In genomic region chr7:111042842-111043241, GRCh38 we compare ENCODE assay signal across 22 cellular contexts. TPM values are rescaled to one million over a fixed set of nuclear protein-coding genes. Genes with fewer than 3 reads are reported as not detected.
DNase-seq lines count a peak whose midpoint lies in the region; ATAC-seq, FAIRE-seq and TF ChIP-seq lines count a peak whose summit lies in the region.
"Had no signal": no experiment of that assay in that cellular context is flagged by ENCODE, and none has a peak within 500 bp of the region (broad histone marks: within the 10 kb centered on the region; RNA-seq: fewer than 3 reads in every experiment).

No MANE protein-coding gene starts in this region.

- no peaks in the 10 kb centered on the region for H3K27me3 Mint-ChIP-seq in activated naive CD8-positive, alpha-beta T cell
- H3K27me3 Mint-ChIP-seq in activated naive CD8-positive, alpha-beta T cell treated with anti-CD3 and anti-CD28 coated beads for 36 hours: no peaks in the 10 kb centered on the region
- H3K27me3 Mint-ChIP-seq: CD4-positive, alpha-beta T cell had no signal

- BruUV-seq in K562 (replicated peaks; lab: Mats Ljungman, UMichigan): no TSS peak

- no peaks in the 10 kb centered on the region for H3K36me3 ChIP-seq in K562 (ENCODE audit: control insufficient read depth, insufficient read depth, low read length)
- H3K36me3 ChIP-seq: BLaER1 treated with 17β-estradiol and CSF1 and Interleukin-3, amounts not matched to agents 10 nM and 100 nM had no signal

- POLR2A ChIA-PET in A549 (lab: Yijun Ruan, JAX) (no interaction called here), K562 (lab: Yijun Ruan, JAX) (no interaction called here)

- no peak overlapping the region for H3K4me3 Mint-ChIP-seq in activated naive CD8-positive, alpha-beta T cell
- H3K4me3 Mint-ChIP-seq in activated naive CD8-positive, alpha-beta T cell treated with anti-CD3 and anti-CD28 coated beads for 36 hours: no peak overlapping the region
- H3K4me3 Mint-ChIP-seq: CD4-positive, alpha-beta T cell; CD8-positive, alpha-beta T cell had no signal

- no peak overlapping the region for H3K27ac ChIP-seq in A549
- H3K27ac ChIP-seq in K562 (ENCODE audit: extremely low read depth, low read depth, low read length): no peak overlapping the region
- H3K27ac ChIP-seq: 22Rv1; BLaER1 treated with 17β-estradiol and CSF1 and Interleukin-3, amounts not matched to agents 10 nM and 100 nM; C4-2B had no signal

- H3K9me3 ChIP-seq in A549: no peaks in the 10 kb centered on the region
- H3K9me3 ChIP-seq in K562 (replicated peaks; ENCODE audit: control insufficient read depth, insufficient read depth, low read depth, low read length): no peaks in the 10 kb centered on the region
- H3K9me3 ChIP-seq: BLaER1 treated with 17β-estradiol and CSF1 and Interleukin-3, amounts not matched to agents 10 nM and 100 nM; Caco-2 had no signal

- no peaks in the 10 kb centered on the region for H3K27me3 ChIP-seq in K562 (ENCODE audit: control insufficient read depth in 2 of 2, insufficient read depth in 2 of 2, low read length in 2 of 2)
- H3K27me3 ChIP-seq: BLaER1 treated with 17β-estradiol and CSF1 and Interleukin-3, amounts not matched to agents 10 nM and 100 nM had no signal

- H3K4me1 ChIP-seq in A549 (peaks cover 20% of the 10 kb centered on the region), K562 (replicated peaks in 1 of 2; ENCODE audit: control insufficient read depth in 2 of 2, insufficient read depth in 2 of 2, low read length in 2 of 2) (no peaks in the 10 kb centered on the region)
- H3K4me1 ChIP-seq: BLaER1 treated with 17β-estradiol and CSF1 and Interleukin-3, amounts not matched to agents 10 nM and 100 nM; Caco-2 had no signal

- TF ChIP-seq POLR2A in A549 (IDR thresholded peaks at IDR 0.05; ENCODE audit: low read length): no peak
- TF ChIP-seq POLR2A in K562 (conservative IDR thresholded peaks at IDR 0.05): no peak

- no peak for ATAC-seq in A549
- peak; percentile 10 for ATAC-seq in HG02798 (IDR thresholded peaks at IDR 0.05; ENCODE audit: poor library complexity, unreplicated experiment)
- no peak for ATAC-seq in K562
- ATAC-seq: CD8-positive, alpha-beta T cell had no signal

- TF ChIP-seq CTCF in A549 (IDR thresholded peaks at IDR 0.05): no peak
- TF ChIP-seq CTCF in K562 (IDR thresholded peaks at IDR 0.05 in 2 of 3, conservative IDR thresholded peaks at IDR 0.05 in 1 of 3; ENCODE audit: insufficient read depth in 2 of 3, low read depth in 1 of 3, low read length in 3 of 3): no peak

- intact Hi-C loops in K562 (cut with micrococcal nuclease): no loop called here

- no peak overlapping the region for H2AFZ ChIP-seq in K562 (ENCODE audit: low read depth, low read length)

- in situ Hi-C loops in K562 (cut with MboI): no loop called here

- no peaks in the 10 kb centered on the region for H3K9me1 ChIP-seq in K562 (ENCODE audit: control insufficient read depth, insufficient read depth, low read length)

- no peak for DNase-seq in activated naive CD8-positive, alpha-beta T cell treated with anti-CD3 and anti-CD28 coated beads for 36 hours
- DNase-seq in A549 (ENCODE audit: low read depth in 1 of 2, low spot score in 1 of 2) (no peak), K562 (ENCODE audit: extremely low read depth in 1 of 4, low spot score in 3 of 4) (no peak), NCI-H1048 (lab: John Stamatoyannopoulos, UW) (no peak), NCI-H526 (lab: John Stamatoyannopoulos, UW) (no peak)
- DNase-seq: ACHN; Caco-2; Calu3; CD4-positive, alpha-beta T cell; CD8-positive, alpha-beta T cell; DMS79 treated with DMSO at 0.1 percent for 48 hours; GF-D8 had no signal

- H3K4me2 ChIP-seq in A549 (peak overlapping the region; percentile 63; the same call in 1 of the 3 replicates), K562 (ENCODE audit: insufficient read depth, low read length) (no peak overlapping the region)
- H3K4me2 ChIP-seq: BLaER1 treated with 17β-estradiol and CSF1 and Interleukin-3, amounts not matched to agents 10 nM and 100 nM had no signal

- H3K4me1 Mint-ChIP-seq in activated naive CD8-positive, alpha-beta T cell (ENCODE audit: low read depth): peaks cover 41% of the 10 kb centered on the region
- H3K4me1 Mint-ChIP-seq in activated naive CD8-positive, alpha-beta T cell treated with anti-CD3 and anti-CD28 coated beads for 36 hours: peaks cover 28% of the 10 kb centered on the region

- WGBS in A549 (ENCODE audit: missing lambda C conversion rate): 71% methylated on average over 2 of the region's 2 CpGs
- WGBS in K562 (ENCODE audit: insufficient coverage, low coverage, missing lambda C conversion rate): 26% methylated on average over 2 of the region's 2 CpGs

- peak overlapping the region; percentile 34 for H3K27ac Mint-ChIP-seq in activated naive CD8-positive, alpha-beta T cell
- H3K27ac Mint-ChIP-seq in activated naive CD8-positive, alpha-beta T cell treated with anti-CD3 and anti-CD28 coated beads for 36 hours: no peak overlapping the region
- H3K27ac Mint-ChIP-seq: CD4-positive, alpha-beta T cell; CD8-positive, alpha-beta T cell had no signal

- FAIRE-seq in A549 (lab: Jason Lieb, UNC) (no peak), K562 (lab: Jason Lieb, UNC) (no peak)
- FAIRE-seq: D721Med, G401.6, GM12891 had no signal

- H3K79me2 ChIP-seq in K562 (ENCODE audit: control insufficient read depth, insufficient read depth, low read length): no peaks in the 10 kb centered on the region

- TF ChIP-seq EP300 in A549 (IDR thresholded peaks at IDR 0.05): no peak
- no peak for TF ChIP-seq EP300 in K562 (IDR thresholded peaks at IDR 0.05; ENCODE audit: low read length)

- no peak for TF ChIP-seq RAD21 in A549 (conservative IDR thresholded peaks at IDR 0.05 in 1 of 2, IDR thresholded peaks at IDR 0.05 in 1 of 2)
- TF ChIP-seq RAD21 in K562 (CRISPR knock-in tag; conservative IDR thresholded peaks at IDR 0.05 in 1 of 2, IDR thresholded peaks at IDR 0.05 in 1 of 2): no peak

- H3K4me3 ChIP-seq in A549 (no peak overlapping the region), K562 (no peak overlapping the region)
- H3K4me3 ChIP-seq: BLaER1 treated with 17β-estradiol and CSF1 and Interleukin-3, amounts not matched to agents 10 nM and 100 nM had no signal

- CTCF ChIA-PET in A549 (lab: Yijun Ruan, JAX): no interaction called here
- CTCF ChIA-PET in K562 (lab: Yijun Ruan, JAX; ENCODE audit: low intra/inter-chr PET ratio): no interaction called here

- H3K36me3 Mint-ChIP-seq in activated naive CD8-positive, alpha-beta T cell: peaks cover 2% of the 10 kb centered on the region
- peaks cover 2% of the 10 kb centered on the region for H3K36me3 Mint-ChIP-seq in activated naive CD8-positive, alpha-beta T cell treated with anti-CD3 and anti-CD28 coated beads for 36 hours
- H3K36me3 Mint-ChIP-seq: CD8-positive, alpha-beta T cell had no signal

- H4K20me1 ChIP-seq in K562 (replicated peaks; ENCODE audit: control insufficient read depth, insufficient read depth, low read length): no peaks in the 10 kb centered on the region
- H4K20me1 ChIP-seq: BLaER1 treated with 17β-estradiol and CSF1 and Interleukin-3, amounts not matched to agents 10 nM and 100 nM had no signal

- H3K9me3 Mint-ChIP-seq in activated naive CD8-positive, alpha-beta T cell (ENCODE audit: low read depth): no peaks in the 10 kb centered on the region
- H3K9me3 Mint-ChIP-seq in activated naive CD8-positive, alpha-beta T cell treated with anti-CD3 and anti-CD28 coated beads for 36 hours: peaks cover 1% of the 10 kb centered on the region
- H3K9me3 Mint-ChIP-seq: CD4-positive, alpha-beta T cell; CD8-positive, alpha-beta T cell had no signal

- no peak overlapping the region for H3K9ac ChIP-seq in K562 (ENCODE audit: insufficient read depth in 1 of 2, low read depth in 2 of 2, low read length in 2 of 2)
- H3K9ac ChIP-seq: BLaER1 treated with 17β-estradiol and CSF1 and Interleukin-3, amounts not matched to agents 10 nM and 100 nM had no signal

TF ChIP-seq in K562, 482 proteins besides CTCF, POLR2A, EP300 and RAD21 (continues in another document):
- TF ChIP-seq C11orf30 (IDR thresholded peaks at IDR 0.05; ENCODE audit: low read depth): peak; percentile 56; the same call in 1 of the 2 replicates
- no peak for TF ChIP-seq ZNF668 (CRISPR knock-in tag; IDR thresholded peaks at IDR 0.05)
- TF ChIP-seq, protein P1, sequence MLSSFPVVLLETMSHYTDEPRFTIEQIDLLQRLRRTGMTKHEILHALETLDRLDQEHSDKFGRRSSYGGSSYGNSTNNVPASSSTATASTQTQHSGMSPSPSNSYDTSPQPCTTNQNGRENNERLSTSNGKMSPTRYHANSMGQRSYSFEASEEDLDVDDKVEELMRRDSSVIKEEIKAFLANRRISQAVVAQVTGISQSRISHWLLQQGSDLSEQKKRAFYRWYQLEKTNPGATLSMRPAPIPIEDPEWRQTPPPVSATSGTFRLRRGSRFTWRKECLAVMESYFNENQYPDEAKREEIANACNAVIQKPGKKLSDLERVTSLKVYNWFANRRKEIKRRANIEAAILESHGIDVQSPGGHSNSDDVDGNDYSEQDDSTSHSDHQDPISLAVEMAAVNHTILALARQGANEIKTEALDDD (IDR thresholded peaks at IDR 0.05): no peak
- no peak for TF ChIP-seq NCOA6 (IDR thresholded peaks at IDR 0.05)

RNA-seq across cellular contexts. Expression of gene LRRN3, which starts 48.1 kb away (rescaled TPM):
- total RNA-seq in activated naive CD8-positive, alpha-beta T cell treated with anti-CD3 and anti-CD28 coated beads for 36 hours: 10 to 100 TPM; 89.3 to 93.6 TPM
- 0.06 and 0.09 TPM in 2 replicates for polyA plus RNA-seq in A549 (2011; rRNA removed)
- 0.01 and 0.03 TPM in 2 replicates for polyA plus RNA-seq in A549 (2012; cell fraction: cytosol; rRNA removed)
- 0.02 TPM in 2 replicates for polyA plus RNA-seq in A549 (2012; cell fraction: nucleus; rRNA removed)
- polyA plus RNA-seq in A549 (2017; fragmentation: RNase III; extraction: RNeasy Plus Mini Kit Qiagen cat#74134 plus additional on column Dnase treatment): 0.04 to 0.05 TPM in 2 of 3 replicates, not detected in the other
- polyA minus RNA-seq in A549 (2011; rRNA and poly(A)+ RNA removed): not detected in 2 replicates
- 0.21 TPM in 1 of 2 replicates, not detected in the other for total RNA-seq in K562 (2011; cell fraction: chromatin; rRNA removed; ENCODE audit: low replicate concordance)
- total RNA-seq in K562 (2011; cell fraction: nucleolus; rRNA removed): 0.13 TPM in 1 of 2 replicates, not detected in the other
- 0.07 and 0.15 TPM in 2 replicates for total RNA-seq in K562 (2011; cell fraction: nucleoplasm; rRNA removed)
- 0.12 TPM in 1 of 2 replicates, not detected in the other for total RNA-seq in K562 (2014; rRNA removed)
- total RNA-seq in K562 (2014; rRNA removed; fragmentation: Illumina TruSeq; extraction: Trizol): 0.29 and 0.41 TPM in 2 replicates
- 0.11 and 0.18 TPM in 2 replicates for total RNA-seq in K562 (2015; rRNA removed; fragmentation: Illumina TruSeq; extraction: Trizol)
- 0.20 and 0.35 TPM in 2 replicates for total RNA-seq in K562 (2021)
- 0.07 and 0.09 TPM in 2 replicates for polyA plus RNA-seq in K562 (2011; rRNA removed)
- 0.01 and 0.03 TPM in 2 replicates for polyA plus RNA-seq in K562 (2011; cell fraction: cytosol; rRNA removed)
- not detected in 2 replicates for polyA plus RNA-seq in K562 (2011; cell fraction: nucleus; rRNA removed)
- 0.08 and 0.10 TPM in 2 replicates for polyA plus RNA-seq in K562 (2012)
- polyA plus RNA-seq in K562 (2014; fragmentation: Illumina TruSeq; extraction: Trizol): 0.10 and 0.21 TPM in 2 replicates
- polyA plus RNA-seq in K562 (2014; fragmentation: Nextera tagmentation; extraction: Ambion mirVana): under 1 TPM; 0.20 to 1.00 TPM
- polyA plus RNA-seq in K562 (2014; rRNA removed): 0.05 and 0.16 TPM in 2 replicates
- 0.06 and 0.18 TPM in 2 replicates for polyA minus RNA-seq in K562 (2011; rRNA and poly(A)+ RNA removed)
- not detected in 2 replicates for polyA minus RNA-seq in K562 (2011; cell fraction: cytosol; rRNA and poly(A)+ RNA removed)
- polyA minus RNA-seq in K562 (2011; cell fraction: nucleus; rRNA and poly(A)+ RNA removed): 0.13 and 0.22 TPM in 2 replicates
- total RNA-seq: A172, A673, Calu3 had no signal

Comparison
In these comparisons a context has a peak if more than half of its experiments do, and no peak if none do; other contexts are left out.
1. RNA of gene LRRN3, which starts 48.1 kb away (total RNA-seq): 89.3 to 93.6 TPM in activated naive CD8-positive, alpha-beta T cell treated with anti-CD3 and anti-CD28 coated beads for 36 hours; 0.07 to 0.41 TPM in K562; every median in the first group is over 10 times any median in the second.